8 cellular contexts compared by ENCODE assay signal in the genomic region with DNA sequence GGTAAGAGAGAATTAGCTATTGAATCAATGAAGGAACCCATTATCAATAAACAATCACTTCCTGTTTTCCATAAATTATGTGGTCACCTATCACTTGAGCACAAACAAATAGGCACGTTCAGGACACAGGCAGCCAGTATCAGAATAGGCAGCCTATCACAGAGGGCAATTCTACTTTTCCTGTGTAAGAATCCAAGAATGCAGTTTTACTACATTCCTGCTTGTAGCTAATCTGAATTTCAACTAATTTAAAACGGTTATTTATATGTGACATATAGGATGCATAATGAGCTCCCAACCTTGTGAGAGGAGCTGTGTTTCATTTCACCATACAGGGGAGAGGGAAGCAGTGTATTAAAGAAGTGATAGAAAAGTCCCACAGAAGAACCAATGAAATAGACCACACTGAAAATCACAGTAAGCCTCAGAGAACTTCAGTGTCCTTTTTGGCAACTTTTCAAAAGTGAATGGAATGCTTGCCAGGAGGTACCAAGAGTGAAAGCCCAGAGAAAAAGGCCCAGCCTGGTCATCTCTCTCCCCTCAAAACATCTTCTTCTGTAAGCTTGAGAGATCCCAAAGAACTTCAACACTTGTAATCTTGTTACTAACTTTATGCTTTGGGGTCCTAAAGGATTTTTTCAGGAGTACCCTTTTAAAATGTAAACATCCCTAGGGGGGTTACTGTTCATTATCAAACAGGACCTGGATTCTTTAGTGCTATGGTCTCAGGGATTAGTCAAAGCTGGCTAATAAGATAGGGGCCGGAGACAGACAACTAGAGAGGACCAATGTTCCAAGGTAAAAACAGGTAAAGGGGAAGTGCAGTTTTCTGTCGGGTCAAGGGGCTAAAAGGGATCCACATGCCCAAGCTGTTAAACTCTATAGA. TPM values are rescaled to one million over a fixed set of nuclear protein-coding genes. Genes with fewer than 3 reads are reported as not detected.
DNase-seq lines count a peak whose midpoint lies in the region; ATAC-seq and TF ChIP-seq lines count a peak whose summit lies in the region.

No MANE protein-coding gene starts in this region.

- no peaks in the 10 kb centered on the region for H3K9me3 Mint-ChIP-seq in T-helper 1 cell treated with Interleukin-12 subunit alpha and Interleukin-12 subunit beta and Interleukin-4 antibody, amounts not matched to agents 30 μg/mL and 1 μg/mL, for 36 hours
- no peaks in the 10 kb centered on the region for H3K9me3 Mint-ChIP-seq in naive thymus-derived CD8-positive, alpha-beta T cell

- no peak for TF ChIP-seq CTCF in OCI-LY7 (conservative IDR thresholded peaks at IDR 0.05; ENCODE audit: low read length)

- H3K4me1 Mint-ChIP-seq in T-helper 1 cell treated with Interleukin-12 subunit alpha and Interleukin-12 subunit beta and Interleukin-4 antibody, amounts not matched to agents 30 μg/mL and 1 μg/mL, for 36 hours (ENCODE audit: low read depth), result peaks cover 22% of the 10 kb centered on the region
- peaks cover 24 to 48% (median 43%) of the 10 kb centered on the region in 4 donors for H3K4me1 Mint-ChIP-seq in naive thymus-derived CD8-positive, alpha-beta T cell

- H3K9me3 ChIP-seq in OCI-LY7 (ENCODE audit: low read length) (no peaks in the 10 kb centered on the region), ectodermal cell (ENCODE audit: control insufficient read depth, low read length) (no peaks in the 10 kb centered on the region)

- no peaks in the 10 kb centered on the region for H4K20me1 ChIP-seq in OCI-LY7 (ENCODE audit: insufficient read depth, low read length)

- H3K27ac ChIP-seq in OCI-LY7 (ENCODE audit: low read depth, low read length, poor library complexity, severe bottlenecking), result peak overlapping the region; percentile 51
- H3K27ac ChIP-seq in ectodermal cell (ENCODE audit: insufficient read depth, low read depth, low read length, poor library complexity, severe bottlenecking), result no peak overlapping the region

- POLR2A ChIA-PET in OCI-LY7 (lab: Charles Lee), result interaction anchor here (0.6 to 4.9 kb wide), 9 partner anchors 9 to 1949 kb away, joined by 3 to 29 read pairs (median 6); no protein-coding TSS in a partner anchor
- POLR2A ChIA-PET in naive thymus-derived CD8-positive, alpha-beta T cell (lab: Charles Lee), result interaction anchor here (1.1 to 1.5 kb wide), 2 partner anchors 470 to 645 kb away, joined by 3 to 4 read pairs; a partner anchor contains a TSS

- H3K4me2 ChIP-seq in OCI-LY7 (ENCODE audit: low read length), result peak overlapping the region; percentile 98

- BruUV-seq in OCI-LY7 (replicated peaks; lab: Mats Ljungman, UMichigan), result no TSS peak

- H3K36me3 ChIP-seq in OCI-LY7 (ENCODE audit: insufficient read depth, low read length) (peaks cover 28% of the 10 kb centered on the region), ectodermal cell (ENCODE audit: control insufficient read depth, insufficient read depth, low read length) (no peaks in the 10 kb centered on the region)

- no peaks in the 10 kb centered on the region for H3K27me3 ChIP-seq in ectodermal cell (ENCODE audit: control insufficient read depth, insufficient read depth, low read length, poor library complexity, severe bottlenecking)

- H3K79me2 ChIP-seq in OCI-LY7 (ENCODE audit: insufficient read depth, low read depth, low read length), result peaks cover 16% of the 10 kb centered on the region; the same call in 1 of the 2 replicates

- peak overlapping the region; percentile 78 for H3K4me3 Mint-ChIP-seq in T-helper 1 cell treated with Interleukin-12 subunit alpha and Interleukin-12 subunit beta and Interleukin-4 antibody, amounts not matched to agents 30 μg/mL and 1 μg/mL, for 36 hours
- H3K4me3 Mint-ChIP-seq in naive thymus-derived CD8-positive, alpha-beta T cell, result peak overlapping the region; percentile 83 to 92 (median 88)

- H3K27ac Mint-ChIP-seq in T-helper 1 cell treated with Interleukin-12 subunit alpha and Interleukin-12 subunit beta and Interleukin-4 antibody, amounts not matched to agents 30 μg/mL and 1 μg/mL, for 36 hours, result peak overlapping the region; percentile 78
- peak overlapping the region; percentile 84 to 98 (median 93) for H3K27ac Mint-ChIP-seq in naive thymus-derived CD8-positive, alpha-beta T cell

- H3K9me2 ChIP-seq in OCI-LY7 (ENCODE audit: insufficient read depth, low read length), result no peaks in the 10 kb centered on the region

- peak overlapping the region; percentile 90; the same call in 1 of the 2 replicates for H2AFZ ChIP-seq in OCI-LY7 (ENCODE audit: low read length)

- peaks cover 13% of the 10 kb centered on the region for H3K36me3 Mint-ChIP-seq in T-helper 1 cell treated with Interleukin-12 subunit alpha and Interleukin-12 subunit beta and Interleukin-4 antibody, amounts not matched to agents 30 μg/mL and 1 μg/mL, for 36 hours (ENCODE audit: low read depth)
- H3K36me3 Mint-ChIP-seq in naive thymus-derived CD8-positive, alpha-beta T cell, result peaks cover 5 to 24% (median 14%) of the 10 kb centered on the region in 3 donors

- no peak for DNase-seq in T-helper 1 cell
- DNase-seq in OCI-LY7 (ENCODE audit: low spot score), result peak; percentile 27
- DNase-seq in naive thymus-derived CD8-positive, alpha-beta T cell, result peak in 2 of 10 donors; percentile 3 to 5
- no peak for DNase-seq in stimulated activated CD4-positive, alpha-beta T cell treated with anti-CD3 and anti-CD28 coated beads, Interleukin-15, amount 100 ng/mL, for 24 hours
- DNase-seq in NCI-H187 (lab: John Stamatoyannopoulos, UW), result no peak

- H3K4me3 ChIP-seq in OCI-LY7 (ENCODE audit: low read depth, low read length, poor library complexity, severe bottlenecking) (peak overlapping the region; percentile 76), ectodermal cell (ENCODE audit: insufficient read depth, low read depth, low read length) (peak overlapping the region; percentile 72)

- no peak for ATAC-seq in naive thymus-derived CD8-positive, alpha-beta T cell
- ATAC-seq in HG03280 (IDR thresholded peaks at IDR 0.05; ENCODE audit: unreplicated experiment), result no peak

- CTCF ChIA-PET in OCI-LY7 (lab: Charles Lee; ENCODE audit: unreplicated experiment), result no interaction called here

- H3K4me1 ChIP-seq in OCI-LY7 (ENCODE audit: insufficient read depth, low read length, poor library complexity, severe bottlenecking), result peaks cover 27% of the 10 kb centered on the region
- H3K4me1 ChIP-seq in ectodermal cell (ENCODE audit: control insufficient read depth, insufficient read depth, low read length), result peaks cover 14% of the 10 kb centered on the region

- WGBS in ectodermal cell, 2 experiments, result 40 to 41% methylated on average over 3 to 4 of the region's 4 CpGs

- intact Hi-C loops in OCI-LY7 (cut with micrococcal nuclease; ENCODE audit: unreplicated experiment), result loop anchor here (5.0 to 10.0 kb wide), 3 partner anchors 236 to 644 kb away; a partner anchor contains a TSS

- H3K27me3 Mint-ChIP-seq in T-helper 1 cell treated with Interleukin-12 subunit alpha and Interleukin-12 subunit beta and Interleukin-4 antibody, amounts not matched to agents 30 μg/mL and 1 μg/mL, for 36 hours (ENCODE audit: low read depth), result peaks cover 10% of the 10 kb centered on the region
- peaks cover 0 to 2% (median 0%) of the 10 kb centered on the region in 5 donors for H3K27me3 Mint-ChIP-seq in naive thymus-derived CD8-positive, alpha-beta T cell

RNA-seq across cellular contexts. Expression of a gene that starts 1.3 kb away (rescaled TPM):
- 8.0 and 29.3 TPM in 2 replicates for total RNA-seq in OCI-LY7 (2014; rRNA removed; shearing (Covaris generic))
- 23.8 and 25.4 TPM in 2 replicates for total RNA-seq in OCI-LY7 (2022)
- 13.9 TPM for polyA plus RNA-seq in ectodermal cell (2013, experiment 1 of 4)
- 9.9 TPM for polyA plus RNA-seq in ectodermal cell (2013, experiment 2 of 4)
- 9.6 TPM for polyA plus RNA-seq in ectodermal cell (2013, experiment 3 of 4)
- polyA plus RNA-seq in ectodermal cell (2013, experiment 4 of 4), result 15.4 TPM
- total RNA-seq in naive thymus-derived CD8-positive, alpha-beta T cell, result 10 to 100 TPM; 17.1 TPM
- polyA plus RNA-seq in naive thymus-derived CD8-positive, alpha-beta T cell, result 10 to 100 TPM; 19.6 to 29.1 (median 26.2) TPM
